In the genomic region with DNA sequence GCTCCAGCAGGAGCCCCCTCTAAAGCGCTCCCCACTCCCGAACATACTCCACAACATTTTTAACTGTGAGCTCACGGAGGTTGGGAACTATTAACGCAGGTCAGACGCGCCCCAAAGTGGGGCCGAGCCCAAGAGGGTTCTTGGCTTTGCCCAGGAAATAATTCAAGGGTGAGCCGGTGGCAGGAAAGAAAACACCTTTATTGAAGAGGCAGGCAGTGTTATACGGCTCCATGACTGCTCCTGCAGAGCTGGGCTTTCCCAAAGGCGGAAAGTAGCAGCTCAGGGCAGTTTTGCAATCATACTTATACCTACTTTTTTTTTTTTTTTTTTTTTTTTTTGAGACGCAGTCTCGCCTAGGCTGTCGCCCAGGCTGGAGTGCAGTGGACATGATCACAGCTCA, we compare ENCODE assay signal across 10 cellular contexts.
"Had no signal": no experiment of that assay in that cellular context is flagged by ENCODE, and none has a peak within 500 bp of the region (broad histone marks: within the 10 kb centered on the region; RNA-seq: fewer than 3 reads in every experiment).

No MANE protein-coding gene starts in this region.

- ATAC-seq: gastroesophageal sphincter had no signal

- H3K36me3 ChIP-seq: gastroesophageal sphincter, pancreas, tibial artery had no signal

- H3K9me3 ChIP-seq: gastroesophageal sphincter, pancreas, tibial artery had no signal

- DNase-seq: activated CD4-positive, alpha-beta T cell treated with anti-CD3 and anti-CD28 coated beads, Interleukin-2, amount 50 U/mL, for 1 hour; activated CD4-positive, CD25-positive, alpha-beta regulatory T cell; activated T-cell treated with anti-CD3 and anti-CD28 coated beads for 4 hours; effector memory CD4-positive, alpha-beta T cell; pancreas; stimulated activated CD4-positive, alpha-beta T cell treated with anti-CD3 and anti-CD28 coated beads, Interleukin-4, amount 100 ng/mL, for 4 hours; tibial artery had no signal

- H3K27me3 ChIP-seq: gastroesophageal sphincter, pancreas, tibial artery had no signal

- H3K4me3 ChIP-seq: gastroesophageal sphincter, SK-N-MC had no signal

- FAIRE-seq: keratinocyte, pancreas had no signal

- H3K27ac ChIP-seq: gastroesophageal sphincter, SK-N-MC had no signal
